Comparison of ENCODE assay signal across 8 cellular contexts in genomic region chr12:133130808-133131128, GRCh38. TPM values are rescaled to one million over a fixed set of nuclear protein-coding genes. Genes with fewer than 3 reads are reported as not detected.
DNase-seq lines count a peak whose midpoint lies in the region; ATAC-seq and TF ChIP-seq lines count a peak whose summit lies in the region.

No MANE protein-coding gene starts in this region.

- peaks cover 0 to 18% (median 0%) of the 10 kb centered on the region in 3 donors for H3K4me1 ChIP-seq in esophagus squamous epithelium

- H3K9me3 Mint-ChIP-seq in neural crest cell: peaks cover 25% of the 10 kb centered on the region

- H3K27me3 Mint-ChIP-seq in neural crest cell (ENCODE audit: low read depth): peaks cover 2% of the 10 kb centered on the region

- H3K27me3 ChIP-seq in esophagus squamous epithelium: no peaks in the 10 kb centered on the region

- H3K36me3 Mint-ChIP-seq in neural crest cell (ENCODE audit: low read depth): peaks cover 74% of the 10 kb centered on the region

- peak overlapping the region; percentile 75 for H3K4me3 ChIP-seq in GM12864 (ENCODE audit: low read depth, low read length)
- H3K4me3 ChIP-seq in esophagus squamous epithelium: peak overlapping the region; percentile 70 to 93 (median 84)

- H3K27ac ChIP-seq in esophagus squamous epithelium: peak overlapping the region; percentile 91 to 99 (median 96)

- H3K4me1 Mint-ChIP-seq in neural crest cell: peaks cover 18% of the 10 kb centered on the region

- H3K4me3 Mint-ChIP-seq in neural crest cell: peak overlapping the region; percentile 93

- TF ChIP-seq CTCF in GM12864 (IDR thresholded peaks at IDR 0.05; ENCODE audit: low read depth, low read length, missing control alignments) (no peak), esophagus squamous epithelium (IDR thresholded peaks at IDR 0.05) (no peak), neural crest cell (conservative IDR thresholded peaks at IDR 0.05) (no peak)

- TF ChIP-seq POLR2A in esophagus squamous epithelium (IDR thresholded peaks at IDR 0.05): no peak

- peak; percentile 5 for ATAC-seq in HG03025 (IDR thresholded peaks at IDR 0.05; ENCODE audit: low FRiP score, unreplicated experiment)

- intact Hi-C loops in esophagus squamous epithelium (cut with DNase I): no loop called here

- WGBS in esophagus squamous epithelium, 2 donors: 1% methylated on average over 17 of the region's 17 CpGs

- H3K9me3 ChIP-seq in esophagus squamous epithelium: peaks cover 3 to 64% (median 58%) of the 10 kb centered on the region in 3 donors

- no peak for DNase-seq in GM12864 (ENCODE audit: low read depth)
- peak; percentile 12 to 18 (median 14) for DNase-seq in activated CD4-positive, CD25-positive, alpha-beta regulatory T cell (lab: John Stamatoyannopoulos, UW)
- DNase-seq in esophagus squamous epithelium (lab: John Stamatoyannopoulos, UW): peak; percentile 29
- DNase-seq in neural crest cell (ENCODE audit: low read depth, low spot score): no peak
- DNase-seq in GOT3 (lab: John Stamatoyannopoulos, UW): no peak
- no peak for DNase-seq in kidney tubule cell (ENCODE audit: low spot score)
- no peak for DNase-seq in NOMO-1 treated with dmso at 0.1 percent for 144 hours (lab: John Stamatoyannopoulos, UW; ENCODE audit: unreplicated experiment)

- H3K36me3 ChIP-seq in esophagus squamous epithelium: peaks cover 4 to 65% (median 5%) of the 10 kb centered on the region in 3 donors

- H3K27ac Mint-ChIP-seq in neural crest cell (ENCODE audit: unreplicated experiment): peak overlapping the region; percentile 99

RNA-seq across cellular contexts. Expression of gene ZNF10, which starts 0.3 kb away (rescaled TPM):
- 1 to 10 TPM; 2.2 to 5.9 (median 4.1) TPM for total RNA-seq in esophagus squamous epithelium
- 14.7 and 19.0 TPM in 2 replicates for total RNA-seq in neural crest cell

RNA-seq across cellular contexts. Expression of gene ZNF891, which starts 0.7 kb away (rescaled TPM):
- 1 to 10 TPM in 3 of 4 donors, under 1 TPM in 1; 0.53 to 3.2 (median 1.2) TPM for total RNA-seq in esophagus squamous epithelium
- total RNA-seq in neural crest cell: 3.9 and 4.2 TPM in 2 replicates

RNA-seq across cellular contexts. Expression of gene ZNF140, which starts 50.0 kb away (rescaled TPM):
- total RNA-seq in esophagus squamous epithelium: 10 to 100 TPM in 2 of 4 donors, 1 to 10 TPM in 2; 3.9 to 17.5 (median 8.7) TPM
- 19.6 and 19.9 TPM in 2 replicates for total RNA-seq in neural crest cell

RNA-seq across cellular contexts. Expression of gene ZNF268, which starts 50.5 kb away (rescaled TPM):
- 10 to 100 TPM in 3 of 4 donors, 1 to 10 TPM in 1; 9.8 to 21.0 (median 15.7) TPM for total RNA-seq in esophagus squamous epithelium
- 36.2 and 36.7 TPM in 2 replicates for total RNA-seq in neural crest cell

Comparison
In these comparisons a context has a peak if more than half of its experiments do, and no peak if none do; other contexts are left out.
1. DNase-seq: peak in activated CD4-positive, CD25-positive, alpha-beta regulatory T cell (4 of 4) and esophagus squamous epithelium (single experiment); none in GM12864 (single experiment), neural crest cell (single experiment), GOT3 (single experiment), kidney tubule cell (single experiment) and NOMO-1 treated with dmso at 0.1 percent for 144 hours (single experiment).